Comparison of ENCODE assay signal across 28 cellular contexts in the genomic region with DNA sequence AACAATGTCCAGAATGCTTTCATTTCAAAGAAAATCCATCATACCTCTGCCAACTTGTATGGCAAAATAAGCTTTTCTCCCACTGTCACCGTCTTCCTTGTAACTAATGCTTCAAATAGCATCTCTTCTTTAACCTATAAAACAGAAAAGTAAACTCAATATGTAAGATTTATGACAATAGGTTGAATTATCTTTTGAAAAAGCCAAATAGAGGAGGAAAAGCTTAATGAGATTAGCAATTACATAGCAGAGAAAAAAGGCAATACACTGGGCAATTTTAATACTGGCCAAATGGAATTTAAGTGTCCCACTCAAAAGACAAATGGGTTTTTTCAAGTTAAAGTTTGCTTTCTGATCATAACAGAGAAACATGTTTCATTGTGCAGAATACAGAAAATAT.
"Had no signal": no experiment of that assay in that cellular context is flagged by ENCODE, and none has a peak within 500 bp of the region (broad histone marks: within the 10 kb centered on the region; RNA-seq: fewer than 3 reads in every experiment).

No MANE protein-coding gene starts in this region.

- H3K79me2 ChIP-seq: parathyroid adenoma had no signal

- H3K9me3 ChIP-seq: ovary, psoas muscle, right lobe of liver, sigmoid colon, stomach, thoracic aorta, thyroid gland, tibial nerve, upper lobe of left lung, vagina had no signal

- DNase-seq: naive thymus-derived CD4-positive, alpha-beta T cell; natural killer cell; occipital lobe; ovary; posterior cingulate gyrus; psoas muscle; right cardiac atrium; right lobe of liver; sigmoid colon; spleen; stimulated activated CD4-positive, alpha-beta T cell treated with anti-CD3 and anti-CD28 coated beads, Interleukin-15, amount 100 ng/mL, for 24 hours; stimulated activated CD4-positive, alpha-beta T cell treated with anti-CD3 and anti-CD28 coated beads, Interleukin-2, amount 100 ng/mL, for 24 hours; stimulated activated CD4-positive, alpha-beta T cell treated with anti-CD3 and anti-CD28 coated beads, Interleukin-2, amount 100 ng/mL, for 48 hours; stimulated activated CD4-positive, alpha-beta T cell treated with anti-CD3 and anti-CD28 coated beads, Interleukin-4, amount 100 ng/mL, for 24 hours; stimulated activated naive B cell treated with anti-CD40 and anti-IgM and Interleukin-4, amounts not matched to agents 10 μg/mL and 1 μg/mL and 100 μg/mL, for 72 hours; stimulated activated naive CD4-positive, alpha-beta T cell treated with Interleukin-2 at 50 U/mL for 16 hours; stomach; thyroid gland; trophoblast cell; upper lobe of left lung had no signal

- H3K27ac ChIP-seq: neural progenitor cell, ovary, parathyroid adenoma, psoas muscle, right lobe of liver, sigmoid colon, spleen, stomach, thoracic aorta, thyroid gland, tibial nerve, upper lobe of left lung, vagina had no signal

- H3K4me3 ChIP-seq: neural progenitor cell, ovary, psoas muscle, right lobe of liver, sigmoid colon, smooth muscle cell, spleen, stomach, thoracic aorta, thyroid gland, tibial nerve, upper lobe of left lung, vagina had no signal

- H3K9ac ChIP-seq: neural progenitor cell, parathyroid adenoma had no signal

- ATAC-seq: naive thymus-derived CD4-positive, alpha-beta T cell; natural killer cell; psoas muscle; right cardiac atrium; right lobe of liver; stimulated activated effector memory CD8-positive, alpha-beta T cell treated with anti-CD3 and anti-CD28 coated beads, Interleukin-12 subunit alpha, Interleukin-12 subunit beta, amount 100 ng/mL, for 72 hours; stimulated activated naive B cell treated with anti-CD40 and anti-IgM and Interleukin-4, amounts not matched to agents 10 μg/mL and 1 μg/mL and 100 μg/mL, for 72 hours had no signal

- H3K4me2 ChIP-seq: neural progenitor cell, smooth muscle cell had no signal

- FAIRE-seq: urothelium cell line had no signal

- H3K27me3 ChIP-seq: neural progenitor cell, ovary, right lobe of liver, sigmoid colon, spleen, stomach, thyroid gland, tibial nerve, upper lobe of left lung, vagina had no signal

- H3K4me1 ChIP-seq: neural progenitor cell, parathyroid adenoma, psoas muscle, right lobe of liver, sigmoid colon, spleen, stomach, thyroid gland, tibial nerve, upper lobe of left lung, vagina had no signal

- H3K36me3 ChIP-seq: ovary had no signal

- H2AFZ ChIP-seq: neural progenitor cell, parathyroid adenoma had no signal
